ENCODE assay signal across 1 cellular context in genomic region chr3:194682651-194683310, GRCh38.
TF ChIP-seq lines count a peak whose summit lies in the region.

No MANE protein-coding gene starts in this region.

TF ChIP-seq in neural cell, 6 proteins besides CTCF, POLR2A, EP300 and RAD21:
- TF ChIP-seq REST (IDR thresholded peaks at IDR 0.05; ENCODE audit: borderline replicate concordance), result no peak
- no peak for TF ChIP-seq TAF1 (IDR thresholded peaks at IDR 0.05; ENCODE audit: low read depth)
- TF ChIP-seq POLR2AphosphoS5 (IDR thresholded peaks at IDR 0.05), result no peak
- no peak for TF ChIP-seq EZH2 (IDR thresholded peaks at IDR 0.05; ENCODE audit: borderline replicate concordance, insufficient read depth, low read length, poor library complexity, severe bottlenecking)
- peak; percentile 45 for TF ChIP-seq MXI1 (conservative IDR thresholded peaks at IDR 0.05; ENCODE audit: poor library complexity, severe bottlenecking)
- peak; percentile 98 for TF ChIP-seq SMC3 (conservative IDR thresholded peaks at IDR 0.05; ENCODE audit: poor library complexity)
